ENCODE assay signal across 8 cellular contexts in the genomic region with DNA sequence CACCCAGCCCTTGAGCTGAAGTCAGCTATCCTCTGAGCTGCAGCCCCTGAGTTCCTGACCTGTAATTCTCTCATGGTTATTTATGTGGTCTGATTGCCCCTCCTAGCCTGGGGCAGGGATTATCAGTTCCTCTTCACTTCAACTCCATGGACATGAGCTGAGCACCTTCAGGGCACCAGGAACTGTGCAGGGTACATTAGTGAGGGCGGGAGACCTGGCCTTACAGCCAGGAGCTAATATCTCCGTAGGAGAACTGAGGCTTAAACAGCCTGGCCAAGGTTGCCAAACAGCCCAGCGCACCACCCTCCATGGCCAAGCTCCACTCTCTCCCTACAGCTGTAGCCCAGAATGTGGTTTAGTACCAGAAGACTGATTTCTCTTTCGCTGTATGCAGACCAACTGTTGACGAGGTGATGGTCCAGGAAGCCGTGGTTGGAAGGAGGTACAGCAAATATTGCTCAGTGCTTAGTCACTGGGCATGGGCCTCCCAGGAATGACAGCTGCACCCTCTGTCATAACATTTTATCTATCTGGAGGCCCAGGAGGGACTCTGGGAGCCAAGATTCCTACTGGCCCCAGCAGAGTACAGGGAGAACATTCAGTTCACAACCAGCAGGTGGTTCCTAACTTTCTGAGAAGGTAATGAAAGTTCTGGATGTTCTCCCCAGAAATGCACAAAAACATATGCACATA.
A peak's percentile ranks its signal among the peaks of the same experiment; 100 is the strongest.
DNase-seq lines count a peak whose midpoint lies in the region; ATAC-seq, FAIRE-seq and TF ChIP-seq lines count a peak whose summit lies in the region.

No MANE protein-coding gene starts in this region.

- FAIRE-seq in astrocyte (lab: Jason Lieb, UNC): peak; percentile 75

- peak overlapping the region; percentile 35 for H2AFZ ChIP-seq in astrocyte (ENCODE audit: low read depth, low read length)

- H3K4me3 ChIP-seq in astrocyte (ENCODE audit: insufficient read depth, low read depth, low read length): no peak overlapping the region

- H3K9ac ChIP-seq in astrocyte (ENCODE audit: low read length): peak overlapping the region; percentile 24

- peak overlapping the region; percentile 64 for H3K27ac ChIP-seq in astrocyte (ENCODE audit: low read depth, low read length)

- H3K27ac Mint-ChIP-seq in astrocyte (ENCODE audit: unreplicated experiment): peak overlapping the region; percentile 55
- no peak overlapping the region for H3K27ac Mint-ChIP-seq in activated CD8-positive, alpha-beta memory T cell treated with anti-CD3 and anti-CD28 coated beads, Interleukin-2, amount 10 ng/mL, durations not matched to agents 7 days and 5 days

- no peaks in the 10 kb centered on the region for H3K79me2 ChIP-seq in astrocyte (ENCODE audit: insufficient read depth, low read length)

- no peaks in the 10 kb centered on the region for H4K20me1 ChIP-seq in astrocyte (ENCODE audit: insufficient read depth, low read length)

- no peaks in the 10 kb centered on the region for H3K9me3 Mint-ChIP-seq in astrocyte (ENCODE audit: unreplicated experiment)
- no peaks in the 10 kb centered on the region for H3K9me3 Mint-ChIP-seq in activated CD8-positive, alpha-beta memory T cell treated with anti-CD3 and anti-CD28 coated beads, Interleukin-2, amount 10 ng/mL, durations not matched to agents 7 days and 5 days (ENCODE audit: low read depth)

- CTCF ChIA-PET in activated CD8-positive, alpha-beta memory T cell treated with anti-CD3 and anti-CD28 coated beads, Interleukin-2, amount 10 ng/mL, durations not matched to agents 7 days and 5 days (lab: Charles Lee): no interaction called here

- H3K9me3 ChIP-seq in astrocyte (ENCODE audit: insufficient read depth, low read depth, low read length): no peaks in the 10 kb centered on the region

- no peaks in the 10 kb centered on the region for H3K36me3 ChIP-seq in astrocyte (ENCODE audit: insufficient read depth, low read length)

- H3K36me3 Mint-ChIP-seq in astrocyte (ENCODE audit: low read depth, unreplicated experiment): no peaks in the 10 kb centered on the region
- H3K36me3 Mint-ChIP-seq in activated CD8-positive, alpha-beta memory T cell treated with anti-CD3 and anti-CD28 coated beads, Interleukin-2, amount 10 ng/mL, durations not matched to agents 7 days and 5 days: no peaks in the 10 kb centered on the region

- DNase-seq in CMK (ENCODE audit: low read depth) (peak; percentile 35), HuH-7 (ENCODE audit: low spot score) (peak; percentile 13), astrocyte (ENCODE audit: low read depth) (peak; percentile 96), lung microvascular endothelial cell (ENCODE audit: low read depth in 2 of 2) (peak; percentile 49 to 87), nucleus accumbens (lab: John Stamatoyannopoulos, UW) (no peak), NCI-H1048 (lab: John Stamatoyannopoulos, UW) (no peak)
- DNase-seq in activated CD8-positive, alpha-beta memory T cell treated with anti-CD3 and anti-CD28 coated beads, Interleukin-2, amount 10 ng/mL, durations not matched to agents 7 days and 5 days: no peak

- peak; percentile 40 for TF ChIP-seq CTCF in astrocyte (IDR thresholded peaks at IDR 0.05; ENCODE audit: insufficient read depth, low read depth, low read length)

- ATAC-seq in activated CD8-positive, alpha-beta memory T cell treated with anti-CD3 and anti-CD28 coated beads, Interleukin-2, amount 10 ng/mL, durations not matched to agents 7 days and 5 days: no peak
- ATAC-seq in GM21576 (IDR thresholded peaks at IDR 0.05; ENCODE audit: unreplicated experiment): no peak

- peak overlapping the region; percentile 64 for H3K4me2 ChIP-seq in astrocyte (ENCODE audit: low read length)

- no peak overlapping the region for H3K4me3 Mint-ChIP-seq in astrocyte (ENCODE audit: unreplicated experiment)
- no peak overlapping the region for H3K4me3 Mint-ChIP-seq in activated CD8-positive, alpha-beta memory T cell treated with anti-CD3 and anti-CD28 coated beads, Interleukin-2, amount 10 ng/mL, durations not matched to agents 7 days and 5 days

- peaks cover 37% of the 10 kb centered on the region for H3K4me1 ChIP-seq in astrocyte (ENCODE audit: insufficient read depth, low read length)

- no peaks in the 10 kb centered on the region for H3K27me3 ChIP-seq in astrocyte (ENCODE audit: insufficient read depth, low read length)

- peaks cover 43% of the 10 kb centered on the region for H3K4me1 Mint-ChIP-seq in astrocyte (ENCODE audit: low read depth, unreplicated experiment)
- H3K4me1 Mint-ChIP-seq in activated CD8-positive, alpha-beta memory T cell treated with anti-CD3 and anti-CD28 coated beads, Interleukin-2, amount 10 ng/mL, durations not matched to agents 7 days and 5 days: no peaks in the 10 kb centered on the region

- no peaks in the 10 kb centered on the region for H3K27me3 Mint-ChIP-seq in astrocyte (ENCODE audit: low read depth, unreplicated experiment)
- H3K27me3 Mint-ChIP-seq in activated CD8-positive, alpha-beta memory T cell treated with anti-CD3 and anti-CD28 coated beads, Interleukin-2, amount 10 ng/mL, durations not matched to agents 7 days and 5 days: peaks cover 36% of the 10 kb centered on the region

Comparison
In these comparisons a context has a peak if more than half of its experiments do, and no peak if none do; other contexts are left out.
1. DNase-seq: peak in CMK (single experiment), HuH-7 (single experiment), astrocyte (single experiment) and lung microvascular endothelial cell (2 of 2); none in activated CD8-positive, alpha-beta memory T cell treated with anti-CD3 and anti-CD28 coated beads, Interleukin-2, amount 10 ng/mL, durations not matched to agents 7 days and 5 days (single experiment), nucleus accumbens (0 of 56) and NCI-H1048 (single experiment).